In the genomic region with DNA sequence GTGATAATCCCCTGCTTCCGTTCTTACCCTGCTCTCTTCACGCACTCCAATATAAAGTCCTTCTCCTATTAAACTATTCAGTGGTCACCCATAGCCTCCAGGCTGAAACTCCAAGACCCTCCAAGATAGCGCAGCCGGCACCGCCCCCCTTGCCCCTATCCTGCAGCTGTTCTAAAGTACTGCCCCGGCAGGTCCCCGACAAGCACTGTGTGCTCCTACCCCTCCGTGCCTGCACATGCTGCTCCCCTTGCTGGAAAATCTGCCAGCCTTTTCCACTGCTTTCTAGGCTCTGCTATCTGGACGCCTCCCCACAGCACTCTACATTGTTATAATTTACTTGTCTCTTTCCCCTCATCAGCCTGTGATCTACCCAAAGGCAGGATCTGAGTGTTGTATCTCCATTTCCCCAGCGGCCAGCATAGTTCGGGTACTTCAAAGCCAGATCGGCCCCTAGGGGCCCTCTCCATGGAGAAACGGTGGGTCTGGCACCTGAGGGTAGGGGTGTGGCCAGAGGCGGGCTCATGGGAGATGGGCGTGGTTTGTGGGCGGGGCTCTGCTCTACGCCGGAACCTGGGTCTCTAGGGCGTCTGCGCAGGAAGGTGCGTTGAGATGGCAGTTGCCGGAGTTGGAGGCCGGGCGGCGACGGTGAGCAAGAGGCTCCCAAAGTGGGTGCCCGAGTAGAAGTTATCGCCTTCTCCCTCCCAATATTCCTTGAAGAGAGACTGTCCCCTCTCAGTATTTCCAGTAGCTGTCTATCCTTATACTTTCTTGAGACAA, we compare ENCODE assay signal across 9 cellular contexts.
A peak's percentile ranks its signal among the peaks of the same experiment; 100 is the strongest.
DNase-seq lines count a peak whose midpoint lies in the region; ATAC-seq, FAIRE-seq and TF ChIP-seq lines count a peak whose summit lies in the region.
"Had no signal": no experiment of that assay in that cellular context is flagged by ENCODE, and none has a peak within 500 bp of the region (broad histone marks: within the 10 kb centered on the region; RNA-seq: fewer than 3 reads in every experiment).

No MANE protein-coding gene starts in this region.

- TF ChIP-seq POLR2A in GM12891 (IDR thresholded peaks at IDR 0.05; ENCODE audit: low read depth, low read length) = no peak

- DNase-seq in T-helper 17 cell (no peak), astrocyte (ENCODE audit: low read depth) (no peak), lower lobe of right lung (peak; percentile 73), GM12891 (ENCODE audit: insufficient read length, low spot score) (no peak), middle frontal gyrus (ENCODE audit: extremely low spot score, low spot score) (no peak)
- DNase-seq in stimulated activated naive CD4-positive, alpha-beta T cell (lab: John Stamatoyannopoulos, UW) = peak in 4 of 6 experiments; percentile 1 to 24 (median 19)

- H3K36me3 ChIP-seq in astrocyte (ENCODE audit: insufficient read depth, low read length) = no peaks in the 10 kb centered on the region
- H3K36me3 ChIP-seq in lower lobe of right lung = peaks cover 43% of the 10 kb centered on the region

- H3K27ac Mint-ChIP-seq in T-helper 17 cell (no peak overlapping the region), astrocyte (ENCODE audit: unreplicated experiment) (no peak overlapping the region)
- H3K27ac Mint-ChIP-seq: IgD-negative memory B cell had no signal

- H3K27ac ChIP-seq in astrocyte (ENCODE audit: low read depth, low read length) (no peak overlapping the region), lower lobe of right lung (no peak overlapping the region)

- H3K9ac ChIP-seq in astrocyte (ENCODE audit: low read length) = no peak overlapping the region

- H3K4me3 Mint-ChIP-seq in T-helper 17 cell (peak overlapping the region; percentile 37), astrocyte (ENCODE audit: unreplicated experiment) (peak overlapping the region; percentile 28)

- FAIRE-seq in astrocyte (lab: Jason Lieb, UNC) (no peak), GM12891 (lab: Jason Lieb, UNC) (no peak)

- H3K4me1 Mint-ChIP-seq in T-helper 17 cell = peaks cover 2% of the 10 kb centered on the region
- H3K4me1 Mint-ChIP-seq in astrocyte (ENCODE audit: low read depth, unreplicated experiment) = no peaks in the 10 kb centered on the region

- H3K79me2 ChIP-seq in astrocyte (ENCODE audit: insufficient read depth, low read length) = no peaks in the 10 kb centered on the region

- ATAC-seq in T-helper 17 cell (peak; percentile 30), lower lobe of right lung (peak; percentile 81 to 90), HG03045 (IDR thresholded peaks at IDR 0.05; ENCODE audit: unreplicated experiment) (no peak), GM21737 (IDR thresholded peaks at IDR 0.05; ENCODE audit: unreplicated experiment) (no peak)

- H3K27me3 ChIP-seq in astrocyte (ENCODE audit: insufficient read depth, low read length) (no peaks in the 10 kb centered on the region), lower lobe of right lung (ENCODE audit: low read depth) (no peaks in the 10 kb centered on the region)

- H3K36me3 Mint-ChIP-seq in T-helper 17 cell (ENCODE audit: low read depth) (peaks cover 4% of the 10 kb centered on the region), astrocyte (ENCODE audit: low read depth, unreplicated experiment) (peaks cover 22% of the 10 kb centered on the region)
- H3K36me3 Mint-ChIP-seq: IgD-negative memory B cell had no signal

- no peaks in the 10 kb centered on the region for H4K20me1 ChIP-seq in astrocyte (ENCODE audit: insufficient read depth, low read length)

- H3K4me2 ChIP-seq in astrocyte (ENCODE audit: low read length) = no peak overlapping the region

- H3K4me1 ChIP-seq in astrocyte (ENCODE audit: insufficient read depth, low read length) (no peaks in the 10 kb centered on the region), lower lobe of right lung (no peaks in the 10 kb centered on the region)

- H3K27me3 Mint-ChIP-seq in T-helper 17 cell = peaks cover 54% of the 10 kb centered on the region
- peaks cover 13% of the 10 kb centered on the region for H3K27me3 Mint-ChIP-seq in astrocyte (ENCODE audit: low read depth, unreplicated experiment)

- no peaks in the 10 kb centered on the region for H3K9me3 ChIP-seq in T-helper 17 cell (ENCODE audit: control insufficient read depth, low read length, poor library complexity, severe bottlenecking)
- H3K9me3 ChIP-seq in astrocyte (ENCODE audit: insufficient read depth, low read depth, low read length) = no peaks in the 10 kb centered on the region
- no peaks in the 10 kb centered on the region for H3K9me3 ChIP-seq in lower lobe of right lung

- no peak for TF ChIP-seq CTCF in astrocyte (IDR thresholded peaks at IDR 0.05; ENCODE audit: insufficient read depth, low read depth, low read length)
- no peak for TF ChIP-seq CTCF in lower lobe of right lung (IDR thresholded peaks at IDR 0.05)

- H2AFZ ChIP-seq in astrocyte (ENCODE audit: low read depth, low read length) = no peak overlapping the region

- intact Hi-C loops in lower lobe of right lung (cut with DNase I) = no loop called here

- H3K4me3 ChIP-seq in astrocyte (ENCODE audit: insufficient read depth, low read depth, low read length) = no peak overlapping the region
- H3K4me3 ChIP-seq in lower lobe of right lung = peak overlapping the region; percentile 19

- H3K9me3 Mint-ChIP-seq in astrocyte (ENCODE audit: unreplicated experiment) = peaks cover 6% of the 10 kb centered on the region
- H3K9me3 Mint-ChIP-seq: IgD-negative memory B cell had no signal

TF ChIP-seq in GM12891, 5 proteins besides CTCF, POLR2A, EP300 and RAD21:
- TF ChIP-seq POU2F2 (IDR thresholded peaks at IDR 0.05; ENCODE audit: low read depth, low read length) (no peak), PAX5 (IDR thresholded peaks at IDR 0.05; ENCODE audit: insufficient read depth, low read length, severe bottlenecking) (no peak), SPI1 (IDR thresholded peaks at IDR 0.05; ENCODE audit: low read depth, low read length) (no peak), POLR2AphosphoS5 (IDR thresholded peaks at IDR 0.05; ENCODE audit: low read depth, low read length) (no peak), TAF1 (IDR thresholded peaks at IDR 0.05; ENCODE audit: low read depth, low read length) (no peak)

Comparison
In these comparisons a context has a peak if more than half of its experiments do, and no peak if none do; other contexts are left out.
1. ATAC-seq: peak in T-helper 17 cell (single experiment) and lower lobe of right lung (2 of 2); none in HG03045 (single experiment) and GM21737 (single experiment).
2. DNase-seq: peak in lower lobe of right lung (single experiment) and stimulated activated naive CD4-positive, alpha-beta T cell (4 of 6); none in T-helper 17 cell (0 of 3), astrocyte (single experiment), GM12891 (single experiment) and middle frontal gyrus (single experiment).